ENCODE assay signal across 21 cellular contexts in genomic region chr3:170149016-170149415, GRCh38. TPM values are rescaled to one million over a fixed set of nuclear protein-coding genes. Genes with fewer than 3 reads are reported as not detected.
DNase-seq lines count a peak whose midpoint lies in the region; ATAC-seq and TF ChIP-seq lines count a peak whose summit lies in the region.
"Had no signal": no experiment of that assay in that cellular context is flagged by ENCODE, and none has a peak within 500 bp of the region (broad histone marks: within the 10 kb centered on the region; RNA-seq: fewer than 3 reads in every experiment).

No MANE protein-coding gene starts in this region.

- intact Hi-C loops in CD4-positive, alpha-beta T cell (cut with DNase I, micrococcal nuclease) = no loop called here

- H3K36me3 Mint-ChIP-seq in CD4-positive, alpha-beta T cell (ENCODE audit: low read depth) = peaks cover 69% of the 10 kb centered on the region

- no peak for TF ChIP-seq CTCF in CD4-positive, alpha-beta T cell (IDR thresholded peaks at IDR 0.05)
- no peak for TF ChIP-seq CTCF in HL-60 (IDR thresholded peaks at IDR 0.05; ENCODE audit: insufficient read depth, low read length)
- no peak for TF ChIP-seq CTCF in NB4 (IDR thresholded peaks at IDR 0.05; ENCODE audit: low read depth, low read length)
- no peak for TF ChIP-seq CTCF in neutrophil (IDR thresholded peaks at IDR 0.05)

- H3K27me3 ChIP-seq in CD4-positive, alpha-beta T cell (ENCODE audit: control insufficient read depth, insufficient read depth, low read length) = no peaks in the 10 kb centered on the region
- H3K27me3 ChIP-seq in HL-60 (ENCODE audit: insufficient read depth, poor library complexity, severe bottlenecking) (no peaks in the 10 kb centered on the region), neutrophil (no peaks in the 10 kb centered on the region)

- peak overlapping the region; percentile 2 for H3K4me3 Mint-ChIP-seq in CD4-positive, alpha-beta T cell
- H3K4me3 Mint-ChIP-seq: CD4-positive, CD25-positive, alpha-beta regulatory T cell had no signal

- TF ChIP-seq POLR2A in NB4 (IDR thresholded peaks at IDR 0.05; ENCODE audit: extremely low read depth, insufficient read length) = no peak

- H3K4me3 ChIP-seq in HL-60 (replicated peaks; ENCODE audit: insufficient read depth, low read length) = no peak overlapping the region
- peak overlapping the region; percentile 21 for H3K4me3 ChIP-seq in NB4 (ENCODE audit: low read depth, low read length)
- no peak overlapping the region for H3K4me3 ChIP-seq in neutrophil (ENCODE audit: low read depth in 1 of 2, low read length in 1 of 2)
- H3K4me3 ChIP-seq: K562, PC-9 had no signal

- H3K27ac Mint-ChIP-seq in CD4-positive, alpha-beta T cell = no peak overlapping the region

- POLR2A ChIA-PET in CD4-positive, alpha-beta T cell (lab: Charles Lee) = interaction anchor here (1.0 to 1.1 kb wide), 2 partner anchors 32 to 376 kb away, joined by 3 read pairs; partner anchors contain the start of gene PHC3

- peaks cover 7 to 11% of the 10 kb centered on the region in 2 experiments for H3K4me1 ChIP-seq in neutrophil (ENCODE audit: control insufficient read depth in 1 of 2, insufficient read depth in 1 of 2, low read depth in 1 of 2, low read length in 1 of 2)

- H3K36me3 ChIP-seq in neutrophil = peaks cover 4% of the 10 kb centered on the region

- CTCF ChIA-PET in CD4-positive, alpha-beta T cell (lab: Charles Lee) = interaction anchor here (2.0 kb wide), 1 partner anchor 14 kb away, joined by 4 read pairs; no protein-coding TSS in a partner anchor

- ATAC-seq in CD4-positive, alpha-beta T cell (ENCODE audit: poor library complexity) = no peak
- no peak for ATAC-seq in HG03095 (IDR thresholded peaks at IDR 0.05; ENCODE audit: unreplicated experiment)
- ATAC-seq: HepG2, K562, SK-N-SH treated with all-trans-retinoic acid at 6 μM for 48 hours had no signal

- DNase-seq in CD4-positive, alpha-beta T cell = no peak
- DNase-seq in HL-60 (ENCODE audit: low read depth in 1 of 2, low spot score in 1 of 2) (peak; percentile 77 to 82), NB4 (ENCODE audit: low read depth) (peak; percentile 80), NCI-H2081 (lab: John Stamatoyannopoulos, UW) (no peak), SW 1271 (lab: John Stamatoyannopoulos, UW) (no peak)
- DNase-seq: CD4-positive, CD25-positive, alpha-beta regulatory T cell; DND-41; H7; NCI-H1417 treated with DMSO at 0.1 percent for 48 hours; NCI-H1930; NCI-H2171 treated with DMSO at 0.1 percent for 48 hours; NCI-H526; PC-9; RPMI8226; SHP77 treated with DMSO at 0.1 percent for 48 hours; T-helper 9 cell had no signal

- H3K27ac ChIP-seq in CD4-positive, alpha-beta T cell (ENCODE audit: low read depth, low read length) = no peak overlapping the region
- H3K27ac ChIP-seq in HL-60 (replicated peaks) (peak overlapping the region; percentile 43), neutrophil (peak overlapping the region; percentile 21)
- H3K27ac ChIP-seq: PC-9 had no signal

- H3K27me3 Mint-ChIP-seq in CD4-positive, alpha-beta T cell = no peaks in the 10 kb centered on the region
- H3K27me3 Mint-ChIP-seq: CD4-positive, CD25-positive, alpha-beta regulatory T cell had no signal

- H3K9me3 Mint-ChIP-seq in CD4-positive, alpha-beta T cell = no peaks in the 10 kb centered on the region

- H3K4me1 Mint-ChIP-seq in CD4-positive, alpha-beta T cell (ENCODE audit: low read depth) = peaks cover 48% of the 10 kb centered on the region

- H3K9me3 ChIP-seq in CD4-positive, alpha-beta T cell (ENCODE audit: control insufficient read depth, low read length) = no peaks in the 10 kb centered on the region
- no peaks in the 10 kb centered on the region for H3K9me3 ChIP-seq in neutrophil

RNA-seq across cellular contexts. Expression of gene PHC3, which starts 32.5 kb away (rescaled TPM):
- total RNA-seq in CD4-positive, alpha-beta T cell = 100 to 1,000 TPM; 143 to 150 TPM

Comparison
In these comparisons a context has a peak if more than half of its experiments do, and no peak if none do; other contexts are left out.
1. DNase-seq: peak in HL-60 (2 of 2) and NB4 (single experiment); none in CD4-positive, alpha-beta T cell (0 of 10), NCI-H2081 (0 of 2) and SW 1271 (0 of 2).